In genomic region chr16:77317059-77317458, GRCh38 we compare ENCODE assay signal across 4 cellular contexts.
"Had no signal": no experiment of that assay in that cellular context is flagged by ENCODE, and none has a peak within 500 bp of the region (broad histone marks: within the 10 kb centered on the region; RNA-seq: fewer than 3 reads in every experiment).

No MANE protein-coding gene starts in this region.

- H3K4me3 ChIP-seq: GM23338 had no signal

- H3K27ac Mint-ChIP-seq: GM23338, H9, IgD-negative memory B cell had no signal

- H3K27me3 Mint-ChIP-seq: IgD-negative memory B cell had no signal

- H3K4me3 Mint-ChIP-seq: GM23338, H9, IgD-negative memory B cell had no signal

- DNase-seq: H9, HCEC 1CT had no signal

- H3K9me3 Mint-ChIP-seq: GM23338, H9, IgD-negative memory B cell had no signal

- H3K4me1 Mint-ChIP-seq: GM23338, H9, IgD-negative memory B cell had no signal

- ATAC-seq: GM23338 had no signal

- H3K36me3 Mint-ChIP-seq: IgD-negative memory B cell had no signal
